ENCODE assay signal across 9 cellular contexts in genomic region chr12:51083140-51083833, GRCh38. TPM values are rescaled to one million over a fixed set of nuclear protein-coding genes. Genes with fewer than 3 reads are reported as not detected.
DNase-seq lines count a peak whose midpoint lies in the region; ATAC-seq, FAIRE-seq and TF ChIP-seq lines count a peak whose summit lies in the region.
"Had no signal": no experiment of that assay in that cellular context is flagged by ENCODE, and none has a peak within 500 bp of the region (broad histone marks: within the 10 kb centered on the region; RNA-seq: fewer than 3 reads in every experiment).

TSS of gene CSRNP2 (minus strand) at chr12:51083596. CDS start at chr12:51076561, 7,035 bp downstream.

- peaks cover 0 to 5% of the 10 kb centered on the region in 2 donors for H3K4me1 ChIP-seq in kidney (ENCODE audit: control insufficient read depth in 1 of 2, insufficient read depth in 1 of 2, low read depth in 1 of 2, low read length in 2 of 2)

- peak within 1 kb of the TSS; percentile 77 to 87 for H3K9ac ChIP-seq in kidney (ENCODE audit: low read length in 2 of 2)

- no peak for FAIRE-seq in kidney (lab: Jason Lieb, UNC)
- FAIRE-seq: islet of Langerhans had no signal

- TF ChIP-seq CTCF in kidney (IDR thresholded peaks at IDR 0.05; ENCODE audit: borderline replicate concordance, extremely low read depth, insufficient read depth), result no peak

- H3K27ac ChIP-seq in kidney (ENCODE audit: low read depth in 2 of 2, low read length in 2 of 2), result peak within 1 kb of the TSS; percentile 64 to 94

- no peaks in the 10 kb centered on the region for H3K9me3 ChIP-seq in kidney (ENCODE audit: control insufficient read depth in 1 of 2, low read length in 2 of 2)

- no peaks in the 10 kb centered on the region for H3K36me3 ChIP-seq in kidney (ENCODE audit: control insufficient read depth in 1 of 2, insufficient read depth in 2 of 2, low read length in 2 of 2)

- DNase-seq in AG20443 (ENCODE audit: low spot score) (peak; percentile 99), NCI-H460 (ENCODE audit: extremely low read depth, low read depth) (peak; percentile 93), cerebellar nuclear complex (lab: John Stamatoyannopoulos, UW) (peak; percentile 45 to 81), kidney (peak; percentile 99)
- DNase-seq in activated CD4-positive, CD25-positive, alpha-beta regulatory T cell treated with anti-CD3 and anti-CD28 coated beads, Interleukin-2, amount 50 U/mL, for 72 hours, result peak; percentile 92
- DNase-seq in stimulated activated CD4-positive, alpha-beta T cell treated with anti-CD3 and anti-CD28 coated beads, Interleukin-15, amount 100 ng/mL, for 24 hours, result peak; percentile 97

- H3K4me3 ChIP-seq in kidney (ENCODE audit: low read length in 2 of 2), result peak within 1 kb of the TSS; percentile 88 to 91

- ATAC-seq in GM19043 (IDR thresholded peaks at IDR 0.05; ENCODE audit: low read depth, unreplicated experiment) (peak; percentile 94), HG03378 (IDR thresholded peaks at IDR 0.05; ENCODE audit: unreplicated experiment) (peak; percentile 87)

- intact Hi-C loops in kidney (cut with DNase I), result no loop called here

RNA-seq across cellular contexts. Expression of gene CSRNP2, which starts in this region (rescaled TPM):
- 17.4 and 20.6 TPM in 2 replicates for total RNA-seq in NCI-H460 (2014; rRNA removed; shearing (Covaris generic))
- polyA plus RNA-seq in NCI-H460 (2014; cell fraction: nucleus; rRNA removed), result 15.3 and 21.0 TPM in 2 replicates
- total RNA-seq in kidney, result 29.6 TPM
- polyA plus RNA-seq in kidney (ENCODE audit: insufficient read depth, low read depth, low replicate concordance), result 8.5 TPM

Comparison
In these comparisons a context has a peak if more than half of its experiments do, and no peak if none do; other contexts are left out.
1. Peak in every context shown above with its lines: DNase-seq, ATAC-seq, H3K4me3 ChIP-seq and H3K27ac ChIP-seq.